In the genomic region with DNA sequence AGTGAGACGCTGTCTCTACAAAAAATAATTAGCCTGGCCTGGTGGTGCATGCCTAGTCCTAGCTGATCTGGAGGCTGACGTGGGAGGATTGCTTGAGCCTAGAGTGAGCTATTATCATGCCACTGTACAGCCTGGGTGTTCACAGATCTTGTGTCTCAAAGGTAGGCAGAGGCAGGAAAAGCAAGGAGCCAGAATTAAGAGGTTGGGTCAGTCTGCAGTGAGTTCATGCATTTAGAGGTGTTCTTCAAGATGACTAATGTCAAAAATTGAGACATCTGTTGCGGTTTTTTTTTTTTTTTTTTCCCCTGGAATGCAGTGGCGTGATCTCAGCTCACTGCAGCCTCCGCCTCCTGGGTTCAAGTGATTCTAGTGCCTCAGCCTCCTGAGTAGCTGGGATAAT, we compare ENCODE assay signal across 13 cellular contexts. TPM values are rescaled to one million over a fixed set of nuclear protein-coding genes. Genes with fewer than 3 reads are reported as not detected.
A peak's percentile ranks its signal among the peaks of the same experiment; 100 is the strongest.
DNase-seq lines count a peak whose midpoint lies in the region; ATAC-seq, FAIRE-seq and TF ChIP-seq lines count a peak whose summit lies in the region.
"Had no signal": no experiment of that assay in that cellular context is flagged by ENCODE, and none has a peak within 500 bp of the region (broad histone marks: within the 10 kb centered on the region; RNA-seq: fewer than 3 reads in every experiment).

No MANE protein-coding gene starts in this region.

- in situ Hi-C loops in K562 (cut with MboI): no loop called here

- peaks cover 40% of the 10 kb centered on the region for H3K79me2 ChIP-seq in K562 (ENCODE audit: control insufficient read depth, insufficient read depth, low read length)

- no peak overlapping the region for H3K9ac ChIP-seq in K562 (ENCODE audit: insufficient read depth in 1 of 2, low read depth in 2 of 2, low read length in 2 of 2)

- peaks cover 32% of the 10 kb centered on the region for H4K20me1 ChIP-seq in K562 (replicated peaks; ENCODE audit: control insufficient read depth, insufficient read depth, low read length)

- 89% methylated on average over 5 of the region's 5 CpGs for WGBS in K562 (ENCODE audit: insufficient coverage, low coverage, missing lambda C conversion rate)

- H3K27ac Mint-ChIP-seq in activated CD8-positive, alpha-beta T cell treated with anti-CD3 and anti-CD28 coated beads for 36 hours: peak overlapping the region; percentile 36
- H3K27ac Mint-ChIP-seq in activated CD8-positive, alpha-beta T cell treated with anti-CD3 and anti-CD28 coated beads, Interleukin-2, amount 10 ng/mL, durations not matched to agents 7 days and 5 days: no peak overlapping the region
- H3K27ac Mint-ChIP-seq in IgD-negative memory B cell: peak overlapping the region; percentile 19 to 59 (median 48)
- peak overlapping the region; percentile 39 to 63 for H3K27ac Mint-ChIP-seq in natural killer cell treated with Interleukin-12 subunit alpha and Interleukin-12 subunit beta and Interleukin-15 and Interleukin-18, amount 100 ng/mL, for 72 hours
- H3K27ac Mint-ChIP-seq: T-helper 2 cell treated with Interferon-gamma antibody and Interleukin-4, amounts not matched to agents 5 μg/mL and 100 μg/mL, for 36 hours had no signal

- peak; percentile 24; the same call in 1 of the 2 replicates for TF ChIP-seq POLR2A in K562 (conservative IDR thresholded peaks at IDR 0.05)

- no peaks in the 10 kb centered on the region for H3K9me1 ChIP-seq in K562 (ENCODE audit: control insufficient read depth, insufficient read depth, low read length)

- FAIRE-seq in K562 (lab: Jason Lieb, UNC): no peak

- no peaks in the 10 kb centered on the region for H3K9me3 Mint-ChIP-seq in activated CD8-positive, alpha-beta T cell treated with anti-CD3 and anti-CD28 coated beads for 36 hours
- H3K9me3 Mint-ChIP-seq in activated CD8-positive, alpha-beta T cell treated with anti-CD3 and anti-CD28 coated beads, Interleukin-2, amount 10 ng/mL, durations not matched to agents 7 days and 5 days (ENCODE audit: insufficient read depth): no peaks in the 10 kb centered on the region
- no peaks in the 10 kb centered on the region for H3K9me3 Mint-ChIP-seq in IgD-negative memory B cell
- no peaks in the 10 kb centered on the region for H3K9me3 Mint-ChIP-seq in natural killer cell treated with Interleukin-12 subunit alpha and Interleukin-12 subunit beta and Interleukin-15 and Interleukin-18, amount 100 ng/mL, for 72 hours
- H3K9me3 Mint-ChIP-seq: T-helper 2 cell treated with Interferon-gamma antibody and Interleukin-4, amounts not matched to agents 5 μg/mL and 100 μg/mL, for 36 hours had no signal

- BruUV-seq in K562 (replicated peaks; lab: Mats Ljungman, UMichigan): no TSS peak

- no peak overlapping the region for H3K4me3 ChIP-seq in K562
- H3K4me3 ChIP-seq: heart left ventricle, sigmoid colon had no signal

- H3K4me1 Mint-ChIP-seq in activated CD8-positive, alpha-beta T cell treated with anti-CD3 and anti-CD28 coated beads for 36 hours (ENCODE audit: low read depth): peaks cover 30% of the 10 kb centered on the region
- peaks cover 28% of the 10 kb centered on the region for H3K4me1 Mint-ChIP-seq in activated CD8-positive, alpha-beta T cell treated with anti-CD3 and anti-CD28 coated beads, Interleukin-2, amount 10 ng/mL, durations not matched to agents 7 days and 5 days (ENCODE audit: low read depth)
- peaks cover 20 to 24% (median 24%) of the 10 kb centered on the region in 3 donors for H3K4me1 Mint-ChIP-seq in IgD-negative memory B cell
- peaks cover 30 to 39% of the 10 kb centered on the region in 2 donors for H3K4me1 Mint-ChIP-seq in natural killer cell treated with Interleukin-12 subunit alpha and Interleukin-12 subunit beta and Interleukin-15 and Interleukin-18, amount 100 ng/mL, for 72 hours (ENCODE audit: low read depth in 2 of 2)

- H3K27ac ChIP-seq in K562 (ENCODE audit: extremely low read depth, low read depth, low read length): no peak overlapping the region
- H3K27ac ChIP-seq: heart left ventricle, sigmoid colon had no signal

- H3K27me3 ChIP-seq in K562 (ENCODE audit: control insufficient read depth in 2 of 2, insufficient read depth in 2 of 2, low read length in 2 of 2): no peaks in the 10 kb centered on the region
- H3K27me3 ChIP-seq: heart left ventricle, sigmoid colon had no signal

- H3K27me3 Mint-ChIP-seq in activated CD8-positive, alpha-beta T cell treated with anti-CD3 and anti-CD28 coated beads for 36 hours: no peaks in the 10 kb centered on the region
- no peaks in the 10 kb centered on the region for H3K27me3 Mint-ChIP-seq in activated CD8-positive, alpha-beta T cell treated with anti-CD3 and anti-CD28 coated beads, Interleukin-2, amount 10 ng/mL, durations not matched to agents 7 days and 5 days (ENCODE audit: low read depth)
- no peaks in the 10 kb centered on the region for H3K27me3 Mint-ChIP-seq in IgD-negative memory B cell
- no peaks in the 10 kb centered on the region for H3K27me3 Mint-ChIP-seq in natural killer cell treated with Interleukin-12 subunit alpha and Interleukin-12 subunit beta and Interleukin-15 and Interleukin-18, amount 100 ng/mL, for 72 hours

- TF ChIP-seq RAD21 in K562 (CRISPR knock-in tag; conservative IDR thresholded peaks at IDR 0.05 in 1 of 2, IDR thresholded peaks at IDR 0.05 in 1 of 2): no peak

- POLR2A ChIA-PET in activated CD8-positive, alpha-beta T cell treated with anti-CD3 and anti-CD28 coated beads for 36 hours (lab: Charles Lee): interaction anchor here (1.0 to 2.2 kb wide), 8 partner anchors 9 to 219 kb away, joined by 3 to 7 read pairs (median 4); a partner anchor contains a TSS
- POLR2A ChIA-PET in activated CD8-positive, alpha-beta T cell treated with anti-CD3 and anti-CD28 coated beads, Interleukin-2, amount 10 ng/mL, durations not matched to agents 7 days and 5 days (lab: Charles Lee): interaction anchor here (0.6 to 1.1 kb wide), 3 partner anchors 23 to 51 kb away, joined by 3 to 5 read pairs (median 4); a partner anchor contains a TSS
- POLR2A ChIA-PET in K562 (lab: Yijun Ruan, JAX): interaction anchor here (0.6 to 1.9 kb wide), 6 partner anchors 9 to 559 kb away, joined by 3 to 7 read pairs (median 4); no protein-coding TSS in a partner anchor

- CTCF ChIA-PET in activated CD8-positive, alpha-beta T cell treated with anti-CD3 and anti-CD28 coated beads for 36 hours (lab: Charles Lee): interaction anchor here (1.0 to 1.1 kb wide), 2 partner anchors 17 to 26 kb away, joined by 3 read pairs; no protein-coding TSS in a partner anchor
- CTCF ChIA-PET in activated CD8-positive, alpha-beta T cell treated with anti-CD3 and anti-CD28 coated beads, Interleukin-2, amount 10 ng/mL, durations not matched to agents 7 days and 5 days (lab: Charles Lee): no interaction called here
- CTCF ChIA-PET in K562 (lab: Yijun Ruan, JAX; ENCODE audit: low intra/inter-chr PET ratio): no interaction called here

- no peaks in the 10 kb centered on the region for H3K9me3 ChIP-seq in K562 (replicated peaks; ENCODE audit: control insufficient read depth, insufficient read depth, low read depth, low read length)
- H3K9me3 ChIP-seq: heart left ventricle, sigmoid colon had no signal

- no peak for ATAC-seq in activated CD8-positive, alpha-beta T cell treated with anti-CD3 and anti-CD28 coated beads for 36 hours
- no peak for ATAC-seq in activated CD8-positive, alpha-beta T cell treated with anti-CD3 and anti-CD28 coated beads, Interleukin-2, amount 10 ng/mL, durations not matched to agents 7 days and 5 days
- no peak for ATAC-seq in K562
- no peak for ATAC-seq in natural killer cell treated with Interleukin-12 subunit alpha and Interleukin-12 subunit beta and Interleukin-15 and Interleukin-18, amount 100 ng/mL, for 72 hours
- no peak for ATAC-seq in GM19452 (IDR thresholded peaks at IDR 0.05; ENCODE audit: unreplicated experiment)
- no peak for ATAC-seq in GM18907 (IDR thresholded peaks at IDR 0.05; ENCODE audit: unreplicated experiment)
- ATAC-seq in HG03108 (IDR thresholded peaks at IDR 0.05; ENCODE audit: unreplicated experiment): no peak
- ATAC-seq: heart left ventricle had no signal

- peaks cover 63% of the 10 kb centered on the region for H3K36me3 Mint-ChIP-seq in activated CD8-positive, alpha-beta T cell treated with anti-CD3 and anti-CD28 coated beads for 36 hours (ENCODE audit: low read depth)
- H3K36me3 Mint-ChIP-seq in activated CD8-positive, alpha-beta T cell treated with anti-CD3 and anti-CD28 coated beads, Interleukin-2, amount 10 ng/mL, durations not matched to agents 7 days and 5 days (ENCODE audit: low read depth): peaks cover 68% of the 10 kb centered on the region
- H3K36me3 Mint-ChIP-seq in IgD-negative memory B cell: peaks cover 2% of the 10 kb centered on the region
- H3K36me3 Mint-ChIP-seq in natural killer cell treated with Interleukin-12 subunit alpha and Interleukin-12 subunit beta and Interleukin-15 and Interleukin-18, amount 100 ng/mL, for 72 hours: peaks cover 47% of the 10 kb centered on the region

- H3K36me3 ChIP-seq in K562 (ENCODE audit: control insufficient read depth, insufficient read depth, low read length): peaks cover 64% of the 10 kb centered on the region

- no peak overlapping the region for H3K4me3 Mint-ChIP-seq in activated CD8-positive, alpha-beta T cell treated with anti-CD3 and anti-CD28 coated beads for 36 hours
- H3K4me3 Mint-ChIP-seq in activated CD8-positive, alpha-beta T cell treated with anti-CD3 and anti-CD28 coated beads, Interleukin-2, amount 10 ng/mL, durations not matched to agents 7 days and 5 days: no peak overlapping the region
- peak overlapping the region in 1 of 4 donors; percentile 65 for H3K4me3 Mint-ChIP-seq in IgD-negative memory B cell
- peak overlapping the region; percentile 20 for H3K4me3 Mint-ChIP-seq in natural killer cell treated with Interleukin-12 subunit alpha and Interleukin-12 subunit beta and Interleukin-15 and Interleukin-18, amount 100 ng/mL, for 72 hours
- H3K4me3 Mint-ChIP-seq: T-helper 2 cell treated with Interferon-gamma antibody and Interleukin-4, amounts not matched to agents 5 μg/mL and 100 μg/mL, for 36 hours had no signal

- H3K4me1 ChIP-seq in K562 (replicated peaks in 1 of 2; ENCODE audit: control insufficient read depth in 2 of 2, insufficient read depth in 2 of 2, low read length in 2 of 2): peaks cover 3 to 9% of the 10 kb centered on the region in 2 experiments; a peak in 2 of 5 replicates

- intact Hi-C loops in activated CD8-positive, alpha-beta T cell treated with anti-CD3 and anti-CD28 coated beads for 36 hours (cut with micrococcal nuclease): no loop called here
- intact Hi-C loops in K562 (cut with micrococcal nuclease): no loop called here

- no peak overlapping the region for H2AFZ ChIP-seq in K562 (ENCODE audit: low read depth, low read length)

- no peak overlapping the region for H3K4me2 ChIP-seq in K562 (ENCODE audit: insufficient read depth, low read length)

- TF ChIP-seq CTCF in activated CD8-positive, alpha-beta T cell treated with anti-CD3 and anti-CD28 coated beads for 36 hours (IDR thresholded peaks at IDR 0.05): no peak
- no peak for TF ChIP-seq CTCF in K562 (IDR thresholded peaks at IDR 0.05 in 2 of 3, conservative IDR thresholded peaks at IDR 0.05 in 1 of 3; ENCODE audit: insufficient read depth in 2 of 3, low read depth in 1 of 3, low read length in 3 of 3)

- TF ChIP-seq EP300 in K562 (IDR thresholded peaks at IDR 0.05; ENCODE audit: low read length): no peak

- no peak for DNase-seq in activated CD8-positive, alpha-beta T cell treated with anti-CD3 and anti-CD28 coated beads for 36 hours
- no peak for DNase-seq in activated CD8-positive, alpha-beta T cell treated with anti-CD3 and anti-CD28 coated beads, Interleukin-2, amount 10 ng/mL, durations not matched to agents 7 days and 5 days
- DNase-seq in K562 (ENCODE audit: extremely low read depth in 1 of 4, low spot score in 3 of 4): no peak
- DNase-seq in natural killer cell treated with Interleukin-12 subunit alpha and Interleukin-12 subunit beta and Interleukin-15 and Interleukin-18, amount 100 ng/mL, for 72 hours (ENCODE audit: low spot score): no peak
- DNase-seq: cortex of kidney, heart left ventricle, NCI-H1417, sigmoid colon had no signal

RNA-seq across cellular contexts. Expression of a gene that starts 5.4 kb away (rescaled TPM):
- 1,000 to 10,000 TPM; 2,824 to 2,882 TPM for total RNA-seq in activated CD8-positive, alpha-beta T cell treated with anti-CD3 and anti-CD28 coated beads for 36 hours
- total RNA-seq in activated CD8-positive, alpha-beta T cell treated with anti-CD3 and anti-CD28 coated beads, Interleukin-2, amount 10 ng/mL, durations not matched to agents 7 days and 5 days: 1,000 to 10,000 TPM; 2,568 to 2,621 TPM
- polyA plus RNA-seq in IgD-negative memory B cell: 4,265 TPM
- total RNA-seq in K562 (2011; cell fraction: chromatin; rRNA removed; ENCODE audit: low replicate concordance): 453 and 475 TPM in 2 replicates
- total RNA-seq in K562 (2011; cell fraction: nucleolus; rRNA removed): 439 and 464 TPM in 2 replicates
- total RNA-seq in K562 (2011; cell fraction: nucleoplasm; rRNA removed): 630 and 762 TPM in 2 replicates
- 2,805 and 3,364 TPM in 2 replicates for total RNA-seq in K562 (2014; rRNA removed)
- total RNA-seq in K562 (2014; rRNA removed; fragmentation: Illumina TruSeq; extraction: Trizol): 4,631 and 4,826 TPM in 2 replicates
- 3,943 and 3,973 TPM in 2 replicates for total RNA-seq in K562 (2015; rRNA removed; fragmentation: Illumina TruSeq; extraction: Trizol)
- 2,583 and 2,768 TPM in 2 replicates for total RNA-seq in K562 (2021)
- 5,196 and 6,697 TPM in 2 replicates for polyA plus RNA-seq in K562 (2011; rRNA removed)
- 4,310 and 6,172 TPM in 2 replicates for polyA plus RNA-seq in K562 (2011; cell fraction: cytosol; rRNA removed)
- polyA plus RNA-seq in K562 (2011; cell fraction: nucleus; rRNA removed): 1,280 and 2,340 TPM in 2 replicates
- polyA plus RNA-seq in K562 (2012): 2,534 and 3,220 TPM in 2 replicates
- 7,504 and 8,032 TPM in 2 replicates for polyA plus RNA-seq in K562 (2014; fragmentation: Illumina TruSeq; extraction: Trizol)
- 1,000 to 10,000 TPM; 2,984 to 3,298 TPM for polyA plus RNA-seq in K562 (2014; fragmentation: Nextera tagmentation; extraction: Ambion mirVana)
- 6,267 and 7,127 TPM in 2 replicates for polyA plus RNA-seq in K562 (2014; rRNA removed)
- polyA minus RNA-seq in K562 (2011; rRNA and poly(A)+ RNA removed): 2,540 and 2,827 TPM in 2 replicates
- polyA minus RNA-seq in K562 (2011; cell fraction: cytosol; rRNA and poly(A)+ RNA removed): 724 and 768 TPM in 2 replicates
- polyA minus RNA-seq in K562 (2011; cell fraction: nucleus; rRNA and poly(A)+ RNA removed): 135 and 291 TPM in 2 replicates
- 1,000 to 10,000 TPM; 1,523 to 1,782 TPM for total RNA-seq in natural killer cell treated with Interleukin-12 subunit alpha and Interleukin-12 subunit beta and Interleukin-15 and Interleukin-18, amount 100 ng/mL, for 72 hours

RNA-seq across cellular contexts. Expression of a gene that starts 46.0 kb away (rescaled TPM):
- total RNA-seq in activated CD8-positive, alpha-beta T cell treated with anti-CD3 and anti-CD28 coated beads for 36 hours: 100 to 1,000 TPM; 242 to 271 TPM
- total RNA-seq in activated CD8-positive, alpha-beta T cell treated with anti-CD3 and anti-CD28 coated beads, Interleukin-2, amount 10 ng/mL, durations not matched to agents 7 days and 5 days: 100 to 1,000 TPM; 435 to 439 TPM
- 148 TPM for polyA plus RNA-seq in IgD-negative memory B cell
- 52.2 and 119 TPM in 2 replicates for total RNA-seq in K562 (2011; cell fraction: chromatin; rRNA removed; ENCODE audit: low replicate concordance)
- 49.0 and 52.7 TPM in 2 replicates for total RNA-seq in K562 (2011; cell fraction: nucleolus; rRNA removed)
- 81.8 and 141 TPM in 2 replicates for total RNA-seq in K562 (2011; cell fraction: nucleoplasm; rRNA removed)
- total RNA-seq in K562 (2014; rRNA removed): 380 and 497 TPM in 2 replicates
- total RNA-seq in K562 (2014; rRNA removed; fragmentation: Illumina TruSeq; extraction: Trizol): 286 and 296 TPM in 2 replicates
- total RNA-seq in K562 (2015; rRNA removed; fragmentation: Illumina TruSeq; extraction: Trizol): 217 and 219 TPM in 2 replicates
- total RNA-seq in K562 (2021): 273 and 286 TPM in 2 replicates
- 276 and 382 TPM in 2 replicates for polyA plus RNA-seq in K562 (2011; rRNA removed)
- 254 and 312 TPM in 2 replicates for polyA plus RNA-seq in K562 (2011; cell fraction: cytosol; rRNA removed)
- polyA plus RNA-seq in K562 (2011; cell fraction: nucleus; rRNA removed): 75.0 and 103 TPM in 2 replicates
- polyA plus RNA-seq in K562 (2012): 262 and 408 TPM in 2 replicates
- polyA plus RNA-seq in K562 (2014; fragmentation: Illumina TruSeq; extraction: Trizol): 213 and 246 TPM in 2 replicates
- polyA plus RNA-seq in K562 (2014; fragmentation: Nextera tagmentation; extraction: Ambion mirVana): 100 to 1,000 TPM; 105 to 118 TPM
- polyA plus RNA-seq in K562 (2014; rRNA removed): 295 and 305 TPM in 2 replicates
- polyA minus RNA-seq in K562 (2011; rRNA and poly(A)+ RNA removed): 211 and 268 TPM in 2 replicates
- 75.6 and 99.9 TPM in 2 replicates for polyA minus RNA-seq in K562 (2011; cell fraction: cytosol; rRNA and poly(A)+ RNA removed)
- 17.5 and 34.1 TPM in 2 replicates for polyA minus RNA-seq in K562 (2011; cell fraction: nucleus; rRNA and poly(A)+ RNA removed)
- 100 to 1,000 TPM; 193 to 208 TPM for total RNA-seq in natural killer cell treated with Interleukin-12 subunit alpha and Interleukin-12 subunit beta and Interleukin-15 and Interleukin-18, amount 100 ng/mL, for 72 hours

RNA-seq across cellular contexts. Expression of a gene that starts 53.2 kb away (rescaled TPM):
- 100 to 1,000 TPM; 131 to 134 TPM for total RNA-seq in activated CD8-positive, alpha-beta T cell treated with anti-CD3 and anti-CD28 coated beads for 36 hours
- 10 to 100 TPM; 77.8 to 80.7 TPM for total RNA-seq in activated CD8-positive, alpha-beta T cell treated with anti-CD3 and anti-CD28 coated beads, Interleukin-2, amount 10 ng/mL, durations not matched to agents 7 days and 5 days
- polyA plus RNA-seq in IgD-negative memory B cell (15.5 TPM), K562 (2011; rRNA removed) (5.2 and 12.7 TPM in 2 replicates), K562 (2014; fragmentation: Illumina TruSeq; extraction: Trizol) (15.5 and 22.3 TPM in 2 replicates), K562 (2014; fragmentation: Nextera tagmentation; extraction: Ambion mirVana) (under 1 TPM; 0.13 to 0.18 TPM), K562 (2014; rRNA removed) (19.1 and 20.0 TPM in 2 replicates)
- 88.7 and 221 TPM in 2 replicates for total RNA-seq in K562 (2011; cell fraction: chromatin; rRNA removed; ENCODE audit: low replicate concordance)
- 115 and 124 TPM in 2 replicates for total RNA-seq in K562 (2011; cell fraction: nucleolus; rRNA removed)
- 100 and 113 TPM in 2 replicates for total RNA-seq in K562 (2011; cell fraction: nucleoplasm; rRNA removed)
- total RNA-seq in K562 (2014; rRNA removed) (4.5 and 8.0 TPM in 2 replicates), K562 (2014; rRNA removed; fragmentation: Illumina TruSeq; extraction: Trizol) (2.6 and 4.3 TPM in 2 replicates), K562 (2015; rRNA removed; fragmentation: Illumina TruSeq; extraction: Trizol) (4.9 and 5.9 TPM in 2 replicates), K562 (2021) (34.7 and 40.3 TPM in 2 replicates)
- polyA plus RNA-seq in K562 (2011; cell fraction: cytosol; rRNA removed): 3.5 and 5.4 TPM in 2 replicates
- 93.5 and 148 TPM in 2 replicates for polyA plus RNA-seq in K562 (2011; cell fraction: nucleus; rRNA removed)
- 39.3 and 55.6 TPM in 2 replicates for polyA plus RNA-seq in K562 (2012)
- 7.6 and 8.2 TPM in 2 replicates for polyA minus RNA-seq in K562 (2011; rRNA and poly(A)+ RNA removed)
- polyA minus RNA-seq in K562 (2011; cell fraction: cytosol; rRNA and poly(A)+ RNA removed): 9.3 and 11.0 TPM in 2 replicates
- polyA minus RNA-seq in K562 (2011; cell fraction: nucleus; rRNA and poly(A)+ RNA removed): 36.5 and 37.0 TPM in 2 replicates
- total RNA-seq in natural killer cell treated with Interleukin-12 subunit alpha and Interleukin-12 subunit beta and Interleukin-15 and Interleukin-18, amount 100 ng/mL, for 72 hours: 100 to 1,000 TPM; 108 to 133 TPM
